20 cellular contexts compared by ENCODE assay signal in genomic region chr3:126124896-126125295, GRCh38. TPM values are rescaled to one million over a fixed set of nuclear protein-coding genes. Genes with fewer than 3 reads are reported as not detected.
DNase-seq lines count a peak whose midpoint lies in the region; ATAC-seq and TF ChIP-seq lines count a peak whose summit lies in the region.
"Had no signal": no experiment of that assay in that cellular context is flagged by ENCODE, and none has a peak within 500 bp of the region (broad histone marks: within the 10 kb centered on the region; RNA-seq: fewer than 3 reads in every experiment).

No MANE protein-coding gene starts in this region.

- H3K27me3 Mint-ChIP-seq in natural killer cell (ENCODE audit: low read depth in 2 of 2), result peaks cover 5 to 16% of the 10 kb centered on the region in 2 donors
- peaks cover 2 to 16% of the 10 kb centered on the region in 2 donors for H3K27me3 Mint-ChIP-seq in natural killer cell treated with Interleukin-12 subunit alpha and Interleukin-12 subunit beta and Interleukin-15 and Interleukin-18, amount 100 ng/mL, for 72 hours

- no peaks in the 10 kb centered on the region for H3K36me3 Mint-ChIP-seq in natural killer cell
- no peaks in the 10 kb centered on the region for H3K36me3 Mint-ChIP-seq in natural killer cell treated with Interleukin-12 subunit alpha and Interleukin-12 subunit beta and Interleukin-15 and Interleukin-18, amount 100 ng/mL, for 72 hours
- H3K36me3 Mint-ChIP-seq: activated naive CD4-positive, alpha-beta T cell treated with anti-CD3 and anti-CD28 coated beads, Interleukin-2, amount 10 ng/mL, durations not matched to agents 7 days and 5 days; naive B cell had no signal

- ATAC-seq in natural killer cell (no peak), HG02588 (IDR thresholded peaks at IDR 0.05; ENCODE audit: unreplicated experiment) (no peak)
- ATAC-seq in natural killer cell treated with Interleukin-12 subunit alpha and Interleukin-12 subunit beta and Interleukin-15 and Interleukin-18, amount 100 ng/mL, for 72 hours, result no peak
- ATAC-seq: activated T-cell treated with anti-CD3 and anti-CD28 coated beads, Interleukin-2, amount 50 U/mL, for 72 hours; esophagus mucosa; foreskin keratinocyte had no signal

- WGBS in esophagus muscularis mucosa, result 86% methylated on average over 8 of the region's 9 CpGs
- 89 to 95% methylated on average over 9 of the region's 9 CpGs for WGBS in sigmoid colon, 2 donors
- 92% methylated on average over 9 of the region's 9 CpGs for WGBS in prostate gland

- peak; percentile 2 for DNase-seq in natural killer cell
- no peak for DNase-seq in natural killer cell treated with Interleukin-12 subunit alpha and Interleukin-12 subunit beta and Interleukin-15 and Interleukin-18, amount 100 ng/mL, for 72 hours (ENCODE audit: low spot score)
- DNase-seq in esophagus muscularis mucosa (ENCODE audit: extremely low spot score), result peak; percentile 83
- peak; percentile 52 for DNase-seq in sigmoid colon
- no peak for DNase-seq in prostate gland (ENCODE audit: low spot score)
- DNase-seq in NCI-H2029 treated with DMSO at 0.1 percent for 48 hours (lab: John Stamatoyannopoulos, UW), result no peak
- DNase-seq: activated naive CD4-positive, alpha-beta T cell treated with anti-CD3 and anti-CD28 coated beads, Interleukin-2, amount 10 ng/mL, durations not matched to agents 7 days and 5 days; activated T-cell treated with anti-CD3 and anti-CD28 coated beads, Interleukin-2, amount 50 U/mL, for 72 hours; cortex of kidney; foreskin keratinocyte; naive B cell; NCI-H446; nucleus accumbens; retina had no signal

- H3K9me3 Mint-ChIP-seq in natural killer cell, result no peaks in the 10 kb centered on the region
- H3K9me3 Mint-ChIP-seq in natural killer cell treated with Interleukin-12 subunit alpha and Interleukin-12 subunit beta and Interleukin-15 and Interleukin-18, amount 100 ng/mL, for 72 hours, result no peaks in the 10 kb centered on the region
- H3K9me3 Mint-ChIP-seq: activated naive CD4-positive, alpha-beta T cell treated with anti-CD3 and anti-CD28 coated beads, Interleukin-2, amount 10 ng/mL, durations not matched to agents 7 days and 5 days; activated T-cell treated with anti-CD3 and anti-CD28 coated beads, Interleukin-2, amount 50 U/mL, for 72 hours; T-helper 1 cell treated with Interleukin-12 subunit alpha and Interleukin-12 subunit beta and Interleukin-4 antibody, amounts not matched to agents 30 μg/mL and 1 μg/mL, for 36 hours had no signal

- no peak overlapping the region for H3K4me3 ChIP-seq in esophagus muscularis mucosa
- no peak overlapping the region for H3K4me3 ChIP-seq in sigmoid colon
- H3K4me3 ChIP-seq in prostate gland, result no peak overlapping the region
- H3K4me3 ChIP-seq: upper lobe of left lung had no signal

- peaks cover 0 to 3% (median 0%) of the 10 kb centered on the region in 4 donors for H3K4me1 ChIP-seq in esophagus muscularis mucosa
- no peaks in the 10 kb centered on the region for H3K4me1 ChIP-seq in sigmoid colon
- H3K4me1 ChIP-seq in prostate gland (replicated peaks), result no peaks in the 10 kb centered on the region
- H3K4me1 ChIP-seq: foreskin keratinocyte had no signal

- no peak overlapping the region for H3K27ac Mint-ChIP-seq in natural killer cell
- no peak overlapping the region for H3K27ac Mint-ChIP-seq in natural killer cell treated with Interleukin-12 subunit alpha and Interleukin-12 subunit beta and Interleukin-15 and Interleukin-18, amount 100 ng/mL, for 72 hours
- H3K27ac Mint-ChIP-seq: activated naive CD4-positive, alpha-beta T cell treated with anti-CD3 and anti-CD28 coated beads, Interleukin-2, amount 10 ng/mL, durations not matched to agents 7 days and 5 days; activated T-cell treated with anti-CD3 and anti-CD28 coated beads, Interleukin-2, amount 50 U/mL, for 72 hours; naive B cell; T-helper 1 cell treated with Interleukin-12 subunit alpha and Interleukin-12 subunit beta and Interleukin-4 antibody, amounts not matched to agents 30 μg/mL and 1 μg/mL, for 36 hours had no signal

- peaks cover 0 to 12% (median 3%) of the 10 kb centered on the region in 4 donors for H3K36me3 ChIP-seq in esophagus muscularis mucosa
- no peaks in the 10 kb centered on the region for H3K36me3 ChIP-seq in sigmoid colon
- H3K36me3 ChIP-seq in prostate gland, result no peaks in the 10 kb centered on the region
- H3K36me3 ChIP-seq: upper lobe of left lung had no signal

- H3K9me3 ChIP-seq in esophagus muscularis mucosa, result no peaks in the 10 kb centered on the region
- H3K9me3 ChIP-seq in sigmoid colon, result no peaks in the 10 kb centered on the region
- no peaks in the 10 kb centered on the region for H3K9me3 ChIP-seq in prostate gland
- H3K9me3 ChIP-seq: SK-N-SH, upper lobe of left lung had no signal

- TF ChIP-seq EP300 in esophagus muscularis mucosa (IDR thresholded peaks at IDR 0.05), result no peak
- no peak for TF ChIP-seq EP300 in sigmoid colon (IDR thresholded peaks at IDR 0.05)

- H3K4me1 Mint-ChIP-seq in natural killer cell, result no peaks in the 10 kb centered on the region
- H3K4me1 Mint-ChIP-seq in natural killer cell treated with Interleukin-12 subunit alpha and Interleukin-12 subunit beta and Interleukin-15 and Interleukin-18, amount 100 ng/mL, for 72 hours (ENCODE audit: low read depth in 2 of 2), result no peaks in the 10 kb centered on the region
- H3K4me1 Mint-ChIP-seq: activated naive CD4-positive, alpha-beta T cell treated with anti-CD3 and anti-CD28 coated beads, Interleukin-2, amount 10 ng/mL, durations not matched to agents 7 days and 5 days; naive B cell had no signal

- no peak overlapping the region for H3K27ac ChIP-seq in esophagus muscularis mucosa (replicated peaks in 1 of 4)
- H3K27ac ChIP-seq in sigmoid colon, result no peak overlapping the region
- no peak overlapping the region for H3K27ac ChIP-seq in prostate gland
- H3K27ac ChIP-seq: foreskin keratinocyte, upper lobe of left lung had no signal

- TF ChIP-seq CTCF in natural killer cell (IDR thresholded peaks at IDR 0.05) (no peak), esophagus muscularis mucosa (IDR thresholded peaks at IDR 0.05) (no peak), sigmoid colon (IDR thresholded peaks at IDR 0.05) (no peak), prostate gland (IDR thresholded peaks at IDR 0.05) (no peak)

- H3K4me3 Mint-ChIP-seq in natural killer cell, result no peak overlapping the region
- no peak overlapping the region for H3K4me3 Mint-ChIP-seq in natural killer cell treated with Interleukin-12 subunit alpha and Interleukin-12 subunit beta and Interleukin-15 and Interleukin-18, amount 100 ng/mL, for 72 hours
- H3K4me3 Mint-ChIP-seq: activated naive CD4-positive, alpha-beta T cell treated with anti-CD3 and anti-CD28 coated beads, Interleukin-2, amount 10 ng/mL, durations not matched to agents 7 days and 5 days; activated T-cell treated with anti-CD3 and anti-CD28 coated beads, Interleukin-2, amount 50 U/mL, for 72 hours; naive B cell; T-helper 1 cell treated with Interleukin-12 subunit alpha and Interleukin-12 subunit beta and Interleukin-4 antibody, amounts not matched to agents 30 μg/mL and 1 μg/mL, for 36 hours had no signal

- no peak for TF ChIP-seq POLR2A in esophagus muscularis mucosa (IDR thresholded peaks at IDR 0.05; ENCODE audit: low read depth)
- no peak for TF ChIP-seq POLR2A in sigmoid colon (IDR thresholded peaks at IDR 0.05)
- TF ChIP-seq POLR2A in prostate gland (IDR thresholded peaks at IDR 0.05), result no peak

- H3K27me3 ChIP-seq in esophagus muscularis mucosa, result no peaks in the 10 kb centered on the region
- H3K27me3 ChIP-seq in sigmoid colon, result no peaks in the 10 kb centered on the region
- H3K27me3 ChIP-seq in prostate gland (replicated peaks; ENCODE audit: insufficient read depth), result no peaks in the 10 kb centered on the region
- H3K27me3 ChIP-seq: foreskin keratinocyte, upper lobe of left lung had no signal

- intact Hi-C loops in natural killer cell (cut with micrococcal nuclease) (no loop called here), esophagus muscularis mucosa (cut with DNase I) (no loop called here), sigmoid colon (cut with DNase I) (no loop called here), prostate gland (cut with DNase I) (no loop called here)

RNA-seq across cellular contexts. Expression of gene SLC41A3, which starts 41.0 kb away (rescaled TPM):
- total RNA-seq in natural killer cell (10 to 100 TPM; 24.2 to 29.6 (median 27.1) TPM), esophagus muscularis mucosa (10 to 100 TPM; 31.6 to 68.1 (median 38.9) TPM), sigmoid colon (10 to 100 TPM; 28.9 to 59.5 (median 42.1) TPM), prostate gland (100 to 1,000 TPM in 1 of 2 donors, 10 to 100 TPM in 1; 32.2 to 131 TPM)
- 10 to 100 TPM; 30.4 to 36.4 TPM for total RNA-seq in natural killer cell treated with Interleukin-12 subunit alpha and Interleukin-12 subunit beta and Interleukin-15 and Interleukin-18, amount 100 ng/mL, for 72 hours
- 10 to 100 TPM in 2 of 3 donors, 1 to 10 TPM in 1; 5.1 to 27.6 (median 19.8) TPM for polyA plus RNA-seq in sigmoid colon

RNA-seq across cellular contexts. Expression of gene ALDH1L1, which starts 55.5 kb away (rescaled TPM):
- total RNA-seq in natural killer cell, result not detected
- total RNA-seq in natural killer cell treated with Interleukin-12 subunit alpha and Interleukin-12 subunit beta and Interleukin-15 and Interleukin-18, amount 100 ng/mL, for 72 hours, result not detected
- total RNA-seq in esophagus muscularis mucosa, result 10 to 100 TPM; 19.2 to 39.9 (median 25.9) TPM
- total RNA-seq in sigmoid colon, result 10 to 100 TPM; 15.0 to 32.5 (median 27.6) TPM
- polyA plus RNA-seq in sigmoid colon, result 10 to 100 TPM in 1 of 3 donors, 1 to 10 TPM in 2; 7.2 to 10.4 (median 8.5) TPM
- total RNA-seq in prostate gland, result 10 to 100 TPM; 19.6 to 57.3 TPM
- total RNA-seq: activated CD8-positive, alpha-beta memory T cell treated with anti-CD3 and anti-CD28 coated beads for 36 hours had no signal
- polyA plus RNA-seq: SK-N-SH had no signal

Comparison
In these comparisons a context has a peak if more than half of its experiments do, and no peak if none do; other contexts are left out.
1. DNase-seq: peak in natural killer cell (single experiment), esophagus muscularis mucosa (single experiment) and sigmoid colon (single experiment); none in natural killer cell treated with Interleukin-12 subunit alpha and Interleukin-12 subunit beta and Interleukin-15 and Interleukin-18, amount 100 ng/mL, for 72 hours (single experiment), prostate gland (single experiment) and NCI-H2029 treated with DMSO at 0.1 percent for 48 hours (single experiment).
2. RNA of gene ALDH1L1, which starts 55.5 kb away (total RNA-seq): 19.6 to 57.3 TPM in prostate gland, 15.0 to 32.5 TPM in sigmoid colon and 19.2 to 39.9 TPM in esophagus muscularis mucosa; not detected in natural killer cell treated with Interleukin-12 subunit alpha and Interleukin-12 subunit beta and Interleukin-15 and Interleukin-18, amount 100 ng/mL, for 72 hours and not detected in natural killer cell; every median in the first group is over 10 times any median in the second.